Comparison of ENCODE assay signal across 8 cellular contexts in genomic region chr3:42502429-42503250, GRCh38. TPM values are rescaled to one million over a fixed set of nuclear protein-coding genes. Genes with fewer than 3 reads are reported as not detected.
DNase-seq lines count a peak whose midpoint lies in the region; ATAC-seq, FAIRE-seq and TF ChIP-seq lines count a peak whose summit lies in the region.

A gene with protein sequence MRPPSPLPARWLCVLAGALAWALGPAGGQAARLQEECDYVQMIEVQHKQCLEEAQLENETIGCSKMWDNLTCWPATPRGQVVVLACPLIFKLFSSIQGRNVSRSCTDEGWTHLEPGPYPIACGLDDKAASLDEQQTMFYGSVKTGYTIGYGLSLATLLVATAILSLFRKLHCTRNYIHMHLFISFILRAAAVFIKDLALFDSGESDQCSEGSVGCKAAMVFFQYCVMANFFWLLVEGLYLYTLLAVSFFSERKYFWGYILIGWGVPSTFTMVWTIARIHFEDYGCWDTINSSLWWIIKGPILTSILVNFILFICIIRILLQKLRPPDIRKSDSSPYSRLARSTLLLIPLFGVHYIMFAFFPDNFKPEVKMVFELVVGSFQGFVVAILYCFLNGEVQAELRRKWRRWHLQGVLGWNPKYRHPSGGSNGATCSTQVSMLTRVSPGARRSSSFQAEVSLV (plus strand): TSS chr3:42502643. CDS start chr3:42502736, 93 bp downstream.

- peak; percentile 86 to 95 for ATAC-seq in A549
- ATAC-seq in GM18867 (IDR thresholded peaks at IDR 0.05; ENCODE audit: unreplicated experiment) = peak; percentile 97
- peak; percentile 91 for ATAC-seq in HG03103 (IDR thresholded peaks at IDR 0.05; ENCODE audit: low read depth, unreplicated experiment)
- peak; percentile 98 for ATAC-seq in memory B cell (ENCODE audit: low read depth)

- TF ChIP-seq EP300 in A549 (IDR thresholded peaks at IDR 0.05) = no peak

- TF ChIP-seq POLR2A in A549 (IDR thresholded peaks at IDR 0.05; ENCODE audit: low read length) = no peak

- peaks cover 15% of the 10 kb centered on the region for H3K4me1 Mint-ChIP-seq in memory B cell

- no peak for FAIRE-seq in A549 (lab: Jason Lieb, UNC)

- intact Hi-C loops in dorsolateral prefrontal cortex (cut with DNase I) = loop anchor here (5.0 kb wide), 2 partner anchors 40 to 245 kb away; no protein-coding TSS in a partner anchor

- TF ChIP-seq CTCF in A549 (IDR thresholded peaks at IDR 0.05) (no peak), dorsolateral prefrontal cortex (IDR thresholded peaks at IDR 0.05 in 54 of 56, conservative IDR thresholded peaks at IDR 0.05 in 2 of 56; ENCODE audit: low read depth in 1 of 56, partially characterized antibody in 56 of 56) (peak in 9 of 56 donors; percentile 7 to 31 (median 11))

- peak within 1 kb of the TSS; percentile 91 for H3K4me3 Mint-ChIP-seq in memory B cell

- H3K36me3 Mint-ChIP-seq in memory B cell = no peaks in the 10 kb centered on the region

- DNase-seq in A549 (ENCODE audit: low read depth in 1 of 2, low spot score in 1 of 2) (peak; percentile 58 to 65), NCI-H345 treated with DMSO at 0.1 percent for 48 hours (lab: John Stamatoyannopoulos, UW; ENCODE audit: unreplicated experiment) (peak; percentile 66), dorsolateral prefrontal cortex (peak; percentile 67 to 97 (median 87)), memory B cell (ENCODE audit: low spot score in 2 of 2) (peak; percentile 93 to 95)
- DNase-seq in activated CD4-positive, alpha-beta T cell treated with anti-CD3 and anti-CD28 coated beads, Interleukin-2, amount 50 U/mL, for 48 hours = peak; percentile 94
- DNase-seq in stimulated activated CD8-positive, alpha-beta memory T cell treated with anti-CD3 and anti-CD28 coated beads, Interleukin-12 subunit alpha, Interleukin-12 subunit beta, amount 100 ng/mL, for 1 hour (ENCODE audit: low read depth) = peak; percentile 84

- H3K4me1 ChIP-seq in A549 = no peaks in the 10 kb centered on the region; the same call in 2 of the 3 replicates

- WGBS in A549 (ENCODE audit: missing lambda C conversion rate) = 46% methylated on average over 4 of the region's 69 CpGs

- H3K27me3 ChIP-seq in dorsolateral prefrontal cortex = peaks cover 0 to 9% (median 0%) of the 10 kb centered on the region in 45 donors

- TF ChIP-seq RAD21 in A549 (conservative IDR thresholded peaks at IDR 0.05 in 1 of 2, IDR thresholded peaks at IDR 0.05 in 1 of 2) = no peak

- H3K9me3 Mint-ChIP-seq in memory B cell = no peaks in the 10 kb centered on the region

- H3K27ac ChIP-seq in A549 (peak within 1 kb of the TSS; percentile 27 to 70; a peak in 4 of 6 replicates), dorsolateral prefrontal cortex (peak within 1 kb of the TSS in 49 of 59 donors; percentile 18 to 83 (median 63))

- no peaks in the 10 kb centered on the region for H3K9me3 ChIP-seq in A549

- POLR2A ChIA-PET in A549 (lab: Yijun Ruan, JAX) = interaction anchor here (1.1 kb wide), 1 partner anchor 43 kb away, joined by 3 read pairs; no protein-coding TSS in a partner anchor

- H3K27ac Mint-ChIP-seq in memory B cell = no peak within 1 kb of the TSS

- H3K4me3 ChIP-seq in A549 (peak within 1 kb of the TSS; percentile 56), dorsolateral prefrontal cortex (peak within 1 kb of the TSS; percentile 45 to 80 (median 61))

- CTCF ChIA-PET in A549 (lab: Yijun Ruan, JAX) = interaction anchor here (0.5 to 1.2 kb wide), 4 partner anchors 12 to 255 kb away, joined by 3 read pairs; no protein-coding TSS in a partner anchor

- peaks cover 12% of the 10 kb centered on the region for H3K27me3 Mint-ChIP-seq in memory B cell

- peak within 1 kb of the TSS; percentile 82 for H3K4me2 ChIP-seq in A549

TF ChIP-seq in A549, 52 proteins besides CTCF, POLR2A, EP300 and RAD21:
- TF ChIP-seq MYC (IDR thresholded peaks at IDR 0.05; ENCODE audit: borderline replicate concordance, low read length) = no peak
- peak; percentile 90 for TF ChIP-seq PBX3 (IDR thresholded peaks at IDR 0.05)
TF ChIP-seq in A549: peak in this region for 1.

RNA-seq across cellular contexts. Expression of the gene that starts here (rescaled TPM):
- polyA plus RNA-seq in A549 (2011; rRNA removed) (0.17 and 0.26 TPM in 2 replicates), A549 (2017; fragmentation: RNase III; extraction: RNeasy Plus Mini Kit Qiagen cat#74134 plus additional on column Dnase treatment) (0.37 to 0.80 TPM (median 0.49 TPM) in 3 replicates)
- polyA plus RNA-seq in A549 (2012; cell fraction: cytosol; rRNA removed) = 0.11 and 0.31 TPM in 2 replicates
- polyA plus RNA-seq in A549 (2012; cell fraction: nucleus; rRNA removed) = 0.64 and 0.67 TPM in 2 replicates
- polyA minus RNA-seq in A549 (2011; rRNA and poly(A)+ RNA removed) = 0.63 and 0.91 TPM in 2 replicates
- 10 to 100 TPM; 15.9 to 69.4 (median 40.2) TPM for total RNA-seq in dorsolateral prefrontal cortex

Comparison
In these comparisons a context has a peak if more than half of its experiments do, and no peak if none do; other contexts are left out.
1. Peak in every context shown above with its lines: DNase-seq, ATAC-seq, H3K4me3 ChIP-seq and H3K27ac ChIP-seq.
2. Peak in DNase-seq, ATAC-seq, H3K4me3 ChIP-seq, H3K27ac ChIP-seq and H3K4me2 ChIP-seq in A549; RNA of the gene not detected or under 1 TPM.